ENCODE assay signal across 8 cellular contexts in genomic region chr1:28199328-28200233, GRCh38. TPM values are rescaled to one million over a fixed set of nuclear protein-coding genes. Genes with fewer than 3 reads are reported as not detected.
A peak's percentile ranks its signal among the peaks of the same experiment; 100 is the strongest.
DNase-seq lines count a peak whose midpoint lies in the region; ATAC-seq and TF ChIP-seq lines count a peak whose summit lies in the region.

No MANE protein-coding gene starts in this region.

- ATAC-seq in GM18511 (IDR thresholded peaks at IDR 0.05; ENCODE audit: unreplicated experiment) (peak; percentile 89), HG02885 (IDR thresholded peaks at IDR 0.05; ENCODE audit: poor library complexity, unreplicated experiment) (peak; percentile 85)

- no peak for TF ChIP-seq EP300 in ovary (IDR thresholded peaks at IDR 0.05)

- H3K36me3 ChIP-seq in ovary = no peaks in the 10 kb centered on the region

- H3K27ac ChIP-seq in ovary = no peak overlapping the region

- H3K27ac Mint-ChIP-seq in activated CD4-positive, alpha-beta T cell treated with anti-CD3 and anti-CD28 coated beads, Interleukin-2, amount 10 ng/mL, durations not matched to agents 24 days and 14 days = peak overlapping the region; percentile 90

- H3K4me3 Mint-ChIP-seq in activated CD4-positive, alpha-beta T cell treated with anti-CD3 and anti-CD28 coated beads, Interleukin-2, amount 10 ng/mL, durations not matched to agents 24 days and 14 days = peak overlapping the region; percentile 73

- no peak overlapping the region for H3K4me3 ChIP-seq in ovary

- 92 to 94% (median 92%) methylated on average over 8 of the region's 8 CpGs for WGBS in ovary, 3 donors

- DNase-seq in activated CD4-positive, alpha-beta T cell treated with anti-CD3 and anti-CD28 coated beads, Interleukin-2, amount 10 ng/mL, durations not matched to agents 24 days and 14 days = peak; percentile 93
- DNase-seq in mesenteric fat pad (ENCODE audit: low spot score) (peak; percentile 5), globus pallidus (ENCODE audit: low spot score) (no peak), T1000 (lab: John Stamatoyannopoulos, UW) (no peak), DMS 273 (lab: John Stamatoyannopoulos, UW; ENCODE audit: unreplicated experiment) (no peak), ovary (no peak)

- H3K27me3 Mint-ChIP-seq in activated CD4-positive, alpha-beta T cell treated with anti-CD3 and anti-CD28 coated beads, Interleukin-2, amount 10 ng/mL, durations not matched to agents 24 days and 14 days = no peaks in the 10 kb centered on the region

- H3K9me3 Mint-ChIP-seq in activated CD4-positive, alpha-beta T cell treated with anti-CD3 and anti-CD28 coated beads, Interleukin-2, amount 10 ng/mL, durations not matched to agents 24 days and 14 days = peaks cover 6% of the 10 kb centered on the region

- no peaks in the 10 kb centered on the region for H3K9me3 ChIP-seq in ovary

- intact Hi-C loops in activated CD4-positive, alpha-beta T cell treated with anti-CD3 and anti-CD28 coated beads, Interleukin-2, amount 10 ng/mL, durations not matched to agents 24 days and 14 days (cut with micrococcal nuclease) = loop anchor here (1.0 to 2.0 kb wide), 7 partner anchors 30 to 143 kb away; partner anchors contain the start of genes DNAJC8 and EYA3
- intact Hi-C loops in ovary (cut with DNase I) = no loop called here

- peaks cover 42% of the 10 kb centered on the region for H3K4me1 Mint-ChIP-seq in activated CD4-positive, alpha-beta T cell treated with anti-CD3 and anti-CD28 coated beads, Interleukin-2, amount 10 ng/mL, durations not matched to agents 24 days and 14 days

- TF ChIP-seq CTCF in ovary (IDR thresholded peaks at IDR 0.05) = no peak

- no peak for TF ChIP-seq POLR2A in ovary (IDR thresholded peaks at IDR 0.05)

- H3K36me3 Mint-ChIP-seq in activated CD4-positive, alpha-beta T cell treated with anti-CD3 and anti-CD28 coated beads, Interleukin-2, amount 10 ng/mL, durations not matched to agents 24 days and 14 days (ENCODE audit: low read depth) = peaks cover 74% of the 10 kb centered on the region

- no peaks in the 10 kb centered on the region for H3K4me1 ChIP-seq in ovary (ENCODE audit: insufficient read depth)

- no peaks in the 10 kb centered on the region for H3K27me3 ChIP-seq in ovary

RNA-seq across cellular contexts. Expression of gene PTAFR, which starts 23.1 kb away (rescaled TPM):
- total RNA-seq in activated CD4-positive, alpha-beta T cell treated with anti-CD3 and anti-CD28 coated beads, Interleukin-2, amount 10 ng/mL, durations not matched to agents 24 days and 14 days = 0.40 and 0.57 TPM in 2 replicates
- total RNA-seq in mesenteric fat pad = 22.8 TPM
- total RNA-seq in ovary = 1 to 10 TPM in 5 of 7 donors, under 1 TPM in 2; 0.72 to 4.4 (median 1.5) TPM
- polyA plus RNA-seq in ovary = 1 to 10 TPM in 1 of 2 donors, under 1 TPM in 1; 0.84 to 7.2 TPM

RNA-seq across cellular contexts. Expression of gene DNAJC8, which starts 33.2 kb away (rescaled TPM):
- total RNA-seq in activated CD4-positive, alpha-beta T cell treated with anti-CD3 and anti-CD28 coated beads, Interleukin-2, amount 10 ng/mL, durations not matched to agents 24 days and 14 days = 98.4 and 103 TPM in 2 replicates
- total RNA-seq in mesenteric fat pad (70.7 TPM), ovary (10 to 100 TPM; 61.2 to 85.6 (median 77.7) TPM)
- 100 to 1,000 TPM in 1 of 2 donors, 10 to 100 TPM in 1; 87.3 to 181 TPM for polyA plus RNA-seq in ovary

RNA-seq across cellular contexts. Expression of gene ATP5IF1, which starts 36.3 kb away (rescaled TPM):
- total RNA-seq in activated CD4-positive, alpha-beta T cell treated with anti-CD3 and anti-CD28 coated beads, Interleukin-2, amount 10 ng/mL, durations not matched to agents 24 days and 14 days = 139 and 142 TPM in 2 replicates
- total RNA-seq in mesenteric fat pad (50.7 TPM), ovary (100 to 1,000 TPM in 3 of 7 donors, 10 to 100 TPM in 4; 87.2 to 221 (median 94.4) TPM)
- polyA plus RNA-seq in ovary = 100 to 1,000 TPM; 103 to 226 TPM

RNA-seq across cellular contexts. Expression of gene SESN2, which starts 59.7 kb away (rescaled TPM):
- total RNA-seq in activated CD4-positive, alpha-beta T cell treated with anti-CD3 and anti-CD28 coated beads, Interleukin-2, amount 10 ng/mL, durations not matched to agents 24 days and 14 days = 14.1 and 14.8 TPM in 2 replicates
- 23.2 TPM for total RNA-seq in mesenteric fat pad
- total RNA-seq in ovary = 10 to 100 TPM; 17.8 to 79.9 (median 29.1) TPM
- 10 to 100 TPM in 1 of 2 donors, 1 to 10 TPM in 1; 7.4 to 15.2 TPM for polyA plus RNA-seq in ovary

Comparison
In these comparisons a context has a peak if more than half of its experiments do, and no peak if none do; other contexts are left out.
1. DNase-seq: peak in activated CD4-positive, alpha-beta T cell treated with anti-CD3 and anti-CD28 coated beads, Interleukin-2, amount 10 ng/mL, durations not matched to agents 24 days and 14 days (single experiment) and mesenteric fat pad (single experiment); none in globus pallidus (single experiment), T1000 (single experiment), DMS 273 (single experiment) and ovary (0 of 5).